8 cellular contexts compared by ENCODE assay signal in the genomic region with DNA sequence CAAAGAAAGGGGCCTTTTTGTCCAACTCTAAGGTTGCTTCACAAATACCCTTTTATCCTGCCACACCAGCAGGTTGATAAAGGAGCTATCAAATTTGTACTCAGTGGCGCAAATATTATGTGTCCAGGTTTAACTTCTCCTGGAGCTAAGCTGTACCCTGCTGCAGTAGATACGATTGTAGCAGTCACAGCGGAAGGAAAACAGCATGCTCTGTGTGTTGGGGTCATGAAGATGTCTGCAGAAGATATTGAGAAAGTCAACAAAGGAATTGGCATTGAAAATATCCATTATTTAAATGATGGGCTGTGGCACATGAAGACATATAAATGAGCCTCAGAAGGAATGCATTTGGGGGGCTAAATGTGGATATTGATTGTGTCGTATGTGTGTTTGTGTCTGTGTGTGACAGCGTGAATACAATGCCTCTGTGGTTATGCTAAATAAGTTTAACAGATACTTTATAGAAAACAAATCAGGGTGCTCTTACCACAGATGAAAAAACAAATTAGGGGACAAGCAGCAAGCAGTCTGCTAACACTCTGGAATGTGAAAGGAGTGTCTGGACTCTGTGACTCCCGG. TPM values are rescaled to one million over a fixed set of nuclear protein-coding genes. Genes with fewer than 3 reads are reported as not detected.
DNase-seq lines count a peak whose midpoint lies in the region; ATAC-seq and TF ChIP-seq lines count a peak whose summit lies in the region.

No MANE protein-coding gene starts in this region.

- H3K36me3 ChIP-seq in CD4-positive, alpha-beta memory T cell (ENCODE audit: insufficient read depth, low read length): peaks cover 47% of the 10 kb centered on the region
- peaks cover 47% of the 10 kb centered on the region for H3K36me3 ChIP-seq in PC-3 (ENCODE audit: low read depth, low read length)
- H3K36me3 ChIP-seq in neuronal stem cell (replicated peaks in 1 of 2; ENCODE audit: control insufficient read depth in 2 of 2, insufficient read depth in 2 of 2, low read length in 2 of 2): peaks cover 30 to 82% of the 10 kb centered on the region in 2 donors

- no peaks in the 10 kb centered on the region for H3K9me3 Mint-ChIP-seq in CD4-positive, alpha-beta memory T cell

- CTCF ChIA-PET in CD4-positive, alpha-beta memory T cell (lab: Charles Lee; ENCODE audit: partially characterized antibody): interaction anchor here (1.5 to 35.9 kb wide), 4 partner anchors 10 to 60 kb away, joined by 3 to 1094 read pairs (median 36); a partner anchor contains a TSS
- CTCF ChIA-PET in PC-3 (lab: Charles Lee): interaction anchor here (0.6 kb wide), 1 partner anchor 66 kb away, joined by 10 read pairs; no protein-coding TSS in a partner anchor

- peak overlapping the region; percentile 97 to 100 (median 99) for H3K27ac Mint-ChIP-seq in CD4-positive, alpha-beta memory T cell

- no peaks in the 10 kb centered on the region for H3K27me3 ChIP-seq in CD4-positive, alpha-beta memory T cell (ENCODE audit: insufficient read depth, low read length)
- H3K27me3 ChIP-seq in PC-3 (ENCODE audit: low read length) (no peaks in the 10 kb centered on the region), neuronal stem cell (ENCODE audit: control insufficient read depth in 3 of 3, insufficient read depth in 3 of 3, low read depth in 1 of 3, low read length in 3 of 3) (no peaks in the 10 kb centered on the region)

- BruUV-seq in PC-3 (replicated peaks; lab: Mats Ljungman, UMichigan): TSS peak; percentile 64

- H3K27ac ChIP-seq in CD4-positive, alpha-beta memory T cell (ENCODE audit: low read depth, low read length): peak overlapping the region; percentile 87
- H3K27ac ChIP-seq in PC-3 (ENCODE audit: low read length) (peak overlapping the region; percentile 86), neuronal stem cell (replicated peaks; ENCODE audit: low read length) (no peak overlapping the region)

- H3K4me3 Mint-ChIP-seq in CD4-positive, alpha-beta memory T cell: peak overlapping the region; percentile 89 to 96 (median 94)

- H3K27me3 Mint-ChIP-seq in CD4-positive, alpha-beta memory T cell: no peaks in the 10 kb centered on the region

- peaks cover 12 to 26% (median 17%) of the 10 kb centered on the region in 4 donors for H3K4me1 Mint-ChIP-seq in CD4-positive, alpha-beta memory T cell

- no peak for DNase-seq in CD4-positive, alpha-beta memory T cell
- DNase-seq in PC-3: no peak
- DNase-seq in epithelial cell of esophagus (ENCODE audit: low read depth): no peak
- DNase-seq in neuronal stem cell (ENCODE audit: low spot score): no peak
- no peak for DNase-seq in SIG-M5 treated with dmso at 0.1 percent for 504 hours (lab: John Stamatoyannopoulos, UW; ENCODE audit: unreplicated experiment)
- DNase-seq in NCI-H524 treated with DMSO at 0.1 percent for 48 hours (lab: John Stamatoyannopoulos, UW): no peak

- no peak overlapping the region for H3K23ac ChIP-seq in neuronal stem cell (ENCODE audit: low read depth, low read length, poor library complexity)

- H3K79me2 ChIP-seq in PC-3 (ENCODE audit: low read length): peaks cover 33% of the 10 kb centered on the region

- no peak overlapping the region for H3K4ac ChIP-seq in neuronal stem cell (ENCODE audit: low read length)

- H4K20me1 ChIP-seq in PC-3 (ENCODE audit: low read length): no peaks in the 10 kb centered on the region

- no peaks in the 10 kb centered on the region for H3F3A ChIP-seq in PC-3 (ENCODE audit: low read length, unreplicated experiment)

- no peaks in the 10 kb centered on the region for H3K9me3 ChIP-seq in CD4-positive, alpha-beta memory T cell (ENCODE audit: control insufficient read depth in 1 of 2, low read length in 2 of 2)
- H3K9me3 ChIP-seq in PC-3 (ENCODE audit: low read length): no peaks in the 10 kb centered on the region
- no peaks in the 10 kb centered on the region for H3K9me3 ChIP-seq in neuronal stem cell (replicated peaks in 1 of 2; ENCODE audit: control insufficient read depth in 2 of 2, insufficient read depth in 1 of 2, low read depth in 1 of 2, low read length in 2 of 2)

- no peak overlapping the region for H2BK15ac ChIP-seq in neuronal stem cell (ENCODE audit: low read length)

- ATAC-seq in PC-3: no peak
- no peak for ATAC-seq in HG02885 (IDR thresholded peaks at IDR 0.05; ENCODE audit: poor library complexity, unreplicated experiment)
- ATAC-seq in GM18505 (IDR thresholded peaks at IDR 0.05; ENCODE audit: unreplicated experiment): no peak

- no peak overlapping the region for H3K14ac ChIP-seq in neuronal stem cell (ENCODE audit: low read length)

- H3K9ac ChIP-seq in PC-3 (ENCODE audit: low read length): peak overlapping the region; percentile 97
- peak overlapping the region; percentile 71 for H3K9ac ChIP-seq in neuronal stem cell (ENCODE audit: low read depth, low read length, poor library complexity)

- H3K79me1 ChIP-seq in neuronal stem cell (ENCODE audit: low read depth, low read length): peaks cover 2% of the 10 kb centered on the region

- no CpG with 5 or more reads among the region's 6 CpGs for WGBS in neuronal stem cell (ENCODE audit: extremely low coverage in 2 of 2, insufficient read length in 2 of 2, insufficient replicate concordance in 1 of 2), 2 donors

- H3K18ac ChIP-seq in neuronal stem cell (ENCODE audit: low read length): no peak overlapping the region

- H3K4me3 ChIP-seq in CD4-positive, alpha-beta memory T cell (ENCODE audit: low read length in 2 of 2): peak overlapping the region; percentile 45 to 62
- H3K4me3 ChIP-seq in PC-3 (ENCODE audit: low read length) (peak overlapping the region; percentile 72), epithelial cell of esophagus (ENCODE audit: low read length) (peak overlapping the region; percentile 76), neuronal stem cell (ENCODE audit: low read length in 2 of 2) (peak overlapping the region; percentile 76 to 80)

- H2AFZ ChIP-seq in PC-3 (ENCODE audit: low read length): peak overlapping the region; percentile 39
- no peak overlapping the region for H2AFZ ChIP-seq in neuronal stem cell (ENCODE audit: low read length)

- peaks cover 31 to 74% of the 10 kb centered on the region in 2 donors for H3K36me3 Mint-ChIP-seq in CD4-positive, alpha-beta memory T cell

- H2BK12ac ChIP-seq in neuronal stem cell (ENCODE audit: low read length): no peak overlapping the region

- H2BK5ac ChIP-seq in neuronal stem cell (ENCODE audit: low read length): no peak overlapping the region

- H3K4me2 ChIP-seq in PC-3 (ENCODE audit: low read length): peak overlapping the region; percentile 85
- H3K4me2 ChIP-seq in neuronal stem cell (ENCODE audit: insufficient read depth, low read length, poor library complexity, severe bottlenecking): peak overlapping the region; percentile 50

- no peak overlapping the region for H4K8ac ChIP-seq in neuronal stem cell (ENCODE audit: low read depth, low read length)

- H2AK5ac ChIP-seq in neuronal stem cell (ENCODE audit: low read depth, low read length): no peak overlapping the region

- POLR2A ChIA-PET in CD4-positive, alpha-beta memory T cell (lab: Charles Lee; ENCODE audit: partially characterized antibody): interaction anchor here (1.0 to 3.4 kb wide), 2 partner anchors 10 to 24 kb away, joined by 3 to 19 read pairs; no protein-coding TSS in a partner anchor
- POLR2A ChIA-PET in PC-3 (lab: Charles Lee; ENCODE audit: unreplicated experiment): no interaction called here

- no peak for TF ChIP-seq POLR2A in GM18505 (IDR thresholded peaks at IDR 0.05; ENCODE audit: borderline replicate concordance, extremely low read depth, insufficient read depth, insufficient read length)

- no peak overlapping the region for H4K91ac ChIP-seq in neuronal stem cell (ENCODE audit: low read depth, low read length, poor library complexity)

- no peak overlapping the region for H2BK120ac ChIP-seq in neuronal stem cell (ENCODE audit: low read depth, low read length)

- intact Hi-C loops in CD4-positive, alpha-beta memory T cell (cut with micrococcal nuclease): loop anchor here (1.0 to 5.0 kb wide), 2 partner anchors 34 to 174 kb away; a partner anchor contains a TSS
- intact Hi-C loops in PC-3 (cut with micrococcal nuclease): no loop called here

- H3K9me2 ChIP-seq in PC-3 (replicated peaks; ENCODE audit: low read length): no peaks in the 10 kb centered on the region

- no peak for TF ChIP-seq CTCF in PC-3 (conservative IDR thresholded peaks at IDR 0.05; ENCODE audit: low read depth, low read length)
- TF ChIP-seq CTCF in epithelial cell of esophagus (IDR thresholded peaks at IDR 0.05; ENCODE audit: insufficient read depth, low read depth, low read length, missing control alignments): no peak

- H3K4me1 ChIP-seq in CD4-positive, alpha-beta memory T cell (ENCODE audit: insufficient read depth, low read length): peaks cover 17% of the 10 kb centered on the region
- H3K4me1 ChIP-seq in PC-3 (ENCODE audit: insufficient read depth, low read length) (peaks cover 21% of the 10 kb centered on the region), neuronal stem cell (ENCODE audit: control insufficient read depth in 2 of 2, insufficient read depth in 1 of 2, low read depth in 1 of 2, low read length in 2 of 2) (peaks cover 2 to 4% of the 10 kb centered on the region in 2 donors)

RNA-seq across cellular contexts. Expression of a gene that starts 33.6 kb away (rescaled TPM):
- total RNA-seq in CD4-positive, alpha-beta memory T cell: 100 to 1,000 TPM; 133 to 156 TPM
- polyA plus RNA-seq in CD4-positive, alpha-beta memory T cell: 100 to 1,000 TPM; 166 to 171 TPM
- 99.5 and 125 TPM in 2 replicates for total RNA-seq in PC-3 (2014; rRNA removed)
- polyA plus RNA-seq in neuronal stem cell (2013, experiment 1 of 2): 81.6 TPM
- 82.1 TPM for polyA plus RNA-seq in neuronal stem cell (2013, experiment 2 of 2)

RNA-seq across cellular contexts. Expression of a gene that starts 57.3 kb away (rescaled TPM):
- total RNA-seq in CD4-positive, alpha-beta memory T cell: under 1 TPM in 1 of 2 experiments, not detected in 1; 0.50 TPM
- 1 to 10 TPM in 1 of 2 donors, under 1 TPM in 1; 0.49 to 1.4 TPM for polyA plus RNA-seq in CD4-positive, alpha-beta memory T cell
- 774 and 872 TPM in 2 replicates for total RNA-seq in PC-3 (2014; rRNA removed)
- polyA plus RNA-seq in neuronal stem cell (2013, experiment 1 of 2): 60.4 TPM
- 58.3 TPM for polyA plus RNA-seq in neuronal stem cell (2013, experiment 2 of 2)

Comparison
In these comparisons a context has a peak if more than half of its experiments do, and no peak if none do; other contexts are left out.
1. RNA of a gene that starts 57.3 kb away (total RNA-seq): 774 to 872 TPM in PC-3; 0.50 TPM in CD4-positive, alpha-beta memory T cell; every median in the first group is over 100 times any median in the second.
2. Peak in every context shown above with its lines, with median percentiles within 50 percentile points of each other: H3K4me3 ChIP-seq.